16 cellular contexts compared by ENCODE assay signal in genomic region chr17:42894283-42895184, GRCh38. TPM values are rescaled to one million over a fixed set of nuclear protein-coding genes. Genes with fewer than 3 reads are reported as not detected.
A peak's percentile ranks its signal among the peaks of the same experiment; 100 is the strongest.
DNase-seq lines count a peak whose midpoint lies in the region; ATAC-seq and TF ChIP-seq lines count a peak whose summit lies in the region.
"Had no signal": no experiment of that assay in that cellular context is flagged by ENCODE, and none has a peak within 500 bp of the region (broad histone marks: within the 10 kb centered on the region; RNA-seq: fewer than 3 reads in every experiment).

No MANE protein-coding gene starts in this region.

- no TSS peak for BruUV-seq in Calu3 (replicated peaks; lab: Mats Ljungman, UMichigan)

- H3K4me1 Mint-ChIP-seq in Calu3 (ENCODE audit: low read depth, unreplicated experiment): peaks cover 23% of the 10 kb centered on the region
- H3K4me1 Mint-ChIP-seq in CD8-positive, alpha-beta T cell (ENCODE audit: low read depth): no peaks in the 10 kb centered on the region
- H3K4me1 Mint-ChIP-seq: B cell had no signal

- TF ChIP-seq POLR2A in gastrocnemius medialis (IDR thresholded peaks at IDR 0.05): no peak

- no peaks in the 10 kb centered on the region for H3K9me3 ChIP-seq in adipocyte (ENCODE audit: control insufficient read depth, low read length)
- no peaks in the 10 kb centered on the region for H3K9me3 ChIP-seq in gastrocnemius medialis
- no peaks in the 10 kb centered on the region for H3K9me3 ChIP-seq in CD8-positive, alpha-beta T cell (ENCODE audit: low read length)

- H3K36me3 ChIP-seq in adipocyte (ENCODE audit: control insufficient read depth, insufficient read depth, low read length, severe bottlenecking) (no peaks in the 10 kb centered on the region), gastrocnemius medialis (no peaks in the 10 kb centered on the region)
- no peaks in the 10 kb centered on the region for H3K36me3 ChIP-seq in CD8-positive, alpha-beta T cell (ENCODE audit: insufficient read depth, low read length)
- H3K36me3 ChIP-seq: brain microvascular endothelial cell had no signal

- no peaks in the 10 kb centered on the region for H3K9me3 Mint-ChIP-seq in Calu3 (ENCODE audit: low read depth, unreplicated experiment)
- no peaks in the 10 kb centered on the region for H3K9me3 Mint-ChIP-seq in CD8-positive, alpha-beta T cell
- H3K9me3 Mint-ChIP-seq: activated T-helper 2 cell treated with anti-CD3 and anti-CD28 coated beads, Interferon-gamma antibody, Interleukin-2, Interleukin-4, amounts not matched to agents 10 μg/mL and 5 μg/mL and 100 μg/mL, durations not matched to agents 14 hours and 24 hours and 36 hours had no signal

- TF ChIP-seq CTCF in Calu3 (IDR thresholded peaks at IDR 0.05; ENCODE audit: unreplicated experiment) (no peak), gastrocnemius medialis (IDR thresholded peaks at IDR 0.05 in 4 of 5, conservative IDR thresholded peaks at IDR 0.05 in 1 of 5) (no peak)
- no peak for TF ChIP-seq CTCF in CD8-positive, alpha-beta T cell (IDR thresholded peaks at IDR 0.05)

- CTCF ChIA-PET in Calu3 (lab: Charles Lee): interaction anchor here (0.9 to 1.9 kb wide), 4 partner anchors 13 to 47 kb away, joined by 3 to 7 read pairs (median 4); no protein-coding TSS in a partner anchor
- CTCF ChIA-PET in CD8-positive, alpha-beta T cell (lab: Charles Lee): no interaction called here

- peak overlapping the region; percentile 2 for H3K4me3 Mint-ChIP-seq in Calu3 (ENCODE audit: low read depth, unreplicated experiment)
- no peak overlapping the region for H3K4me3 Mint-ChIP-seq in CD8-positive, alpha-beta T cell
- H3K4me3 Mint-ChIP-seq: B cell had no signal

- no peaks in the 10 kb centered on the region for H3K36me3 Mint-ChIP-seq in Calu3 (ENCODE audit: insufficient read depth, unreplicated experiment)
- no peaks in the 10 kb centered on the region for H3K36me3 Mint-ChIP-seq in CD8-positive, alpha-beta T cell

- peak; percentile 97 for ATAC-seq in left colon
- ATAC-seq in gastrocnemius medialis: peak in 1 of 2 donors; percentile 14
- no peak for ATAC-seq in HG02763 (IDR thresholded peaks at IDR 0.05; ENCODE audit: unreplicated experiment)
- ATAC-seq in CD8-positive, alpha-beta T cell: no peak

- DNase-seq in Calu3 (peak; percentile 58), adipocyte (ENCODE audit: low read depth) (no peak), left colon (peak; percentile 55 to 61), gastrocnemius medialis (no peak), NCI-H524 treated with DMSO at 0.1 percent for 48 hours (lab: John Stamatoyannopoulos, UW) (no peak)
- no peak for DNase-seq in activated CD4-positive, alpha-beta T cell treated with anti-CD3 and anti-CD28 coated beads for 1 hour
- DNase-seq in CD8-positive, alpha-beta T cell: no peak
- DNase-seq: activated CD4-positive, alpha-beta T cell treated with anti-CD3 and anti-CD28 coated beads, Interleukin-2, amount 50 U/mL, for 48 hours; midbrain; NCI-H1694; NCI-H510A; RPMI8226 had no signal

- peaks cover 38% of the 10 kb centered on the region for H3K4me1 ChIP-seq in adipocyte (ENCODE audit: control insufficient read depth, insufficient read depth, low read length)
- peaks cover 39% of the 10 kb centered on the region in 2 donors for H3K4me1 ChIP-seq in gastrocnemius medialis
- no peaks in the 10 kb centered on the region for H3K4me1 ChIP-seq in CD8-positive, alpha-beta T cell (ENCODE audit: insufficient read depth, low read length)

- peak overlapping the region; percentile 17 for H3K9ac ChIP-seq in adipocyte (ENCODE audit: low read length)

- H3K27me3 ChIP-seq in adipocyte (replicated peaks; ENCODE audit: control insufficient read depth, insufficient read depth, low read length) (no peaks in the 10 kb centered on the region), gastrocnemius medialis (no peaks in the 10 kb centered on the region)
- no peaks in the 10 kb centered on the region for H3K27me3 ChIP-seq in CD8-positive, alpha-beta T cell (ENCODE audit: insufficient read depth, low read length)
- H3K27me3 ChIP-seq: brain microvascular endothelial cell had no signal

- no peaks in the 10 kb centered on the region for H3K27me3 Mint-ChIP-seq in Calu3 (ENCODE audit: unreplicated experiment)
- peaks cover 17% of the 10 kb centered on the region for H3K27me3 Mint-ChIP-seq in CD8-positive, alpha-beta T cell (ENCODE audit: low read depth)

- H3K27ac ChIP-seq in gastrocnemius medialis: peak overlapping the region; percentile 85 to 90 (median 87)
- H3K27ac ChIP-seq in CD8-positive, alpha-beta T cell (ENCODE audit: low read depth, low read length): no peak overlapping the region
- H3K27ac ChIP-seq: brain microvascular endothelial cell had no signal

- intact Hi-C loops in Calu3 (cut with micrococcal nuclease; ENCODE audit: unreplicated experiment): loop anchor here (5.0 kb wide), 1 partner anchor 37 kb away; no protein-coding TSS in a partner anchor
- intact Hi-C loops in left colon (cut with DNase I, micrococcal nuclease): no loop called here
- intact Hi-C loops in gastrocnemius medialis (cut with DNase I; ENCODE audit: low total_unique reads): no loop called here
- intact Hi-C loops in CD8-positive, alpha-beta T cell (cut with DNase I, micrococcal nuclease): no loop called here

- H3K27ac Mint-ChIP-seq in Calu3 (ENCODE audit: unreplicated experiment): peak overlapping the region; percentile 13
- no peak overlapping the region for H3K27ac Mint-ChIP-seq in CD8-positive, alpha-beta T cell
- H3K27ac Mint-ChIP-seq: activated T-helper 2 cell treated with anti-CD3 and anti-CD28 coated beads, Interferon-gamma antibody, Interleukin-2, Interleukin-4, amounts not matched to agents 10 μg/mL and 5 μg/mL and 100 μg/mL, durations not matched to agents 14 hours and 24 hours and 36 hours; B cell had no signal

- POLR2A ChIA-PET in CD8-positive, alpha-beta T cell (lab: Charles Lee): no interaction called here

- in situ Hi-C loops in gastrocnemius medialis (cut with MboI; ENCODE audit: low sequenced_read_pairs in 4 of 4): no loop called here

- H3K4me3 ChIP-seq in adipocyte (ENCODE audit: low read length): peak overlapping the region; percentile 30
- no peak overlapping the region for H3K4me3 ChIP-seq in gastrocnemius medialis
- no peak overlapping the region for H3K4me3 ChIP-seq in CD8-positive, alpha-beta T cell (ENCODE audit: low read depth, low read length)

RNA-seq across cellular contexts. Expression of gene G6PC1, which starts 6.1 kb away (rescaled TPM):
- total RNA-seq in Calu3 (2022) (not detected in 2 replicates), left colon (under 1 TPM in 1 of 2 donors, not detected in 1; 0.50 TPM), gastrocnemius medialis (under 1 TPM in 2 of 4 donors, not detected in 2; 0.36 to 0.47 TPM)
- total RNA-seq in CD8-positive, alpha-beta T cell: not detected
- total RNA-seq: activated T-helper 2 cell treated with anti-CD3 and anti-CD28 coated beads, Interferon-gamma antibody, Interleukin-2, Interleukin-4, amounts not matched to agents 10 μg/mL and 5 μg/mL and 100 μg/mL, durations not matched to agents 14 hours and 24 hours and 36 hours; B cell had no signal

RNA-seq across cellular contexts. Expression of gene AOC3, which starts 43.5 kb away (rescaled TPM):
- 3.5 and 7.4 TPM in 2 replicates for total RNA-seq in Calu3 (2022)
- total RNA-seq in left colon: 10 to 100 TPM in 1 of 2 donors, 1 to 10 TPM in 1; 5.6 to 27.1 TPM
- 1 to 10 TPM; 2.2 to 7.2 (median 4.2) TPM for total RNA-seq in gastrocnemius medialis
- under 1 TPM; 0.46 to 0.61 TPM for total RNA-seq in CD8-positive, alpha-beta T cell

RNA-seq across cellular contexts. Expression of gene AOC2, which starts 50.2 kb away (rescaled TPM):
- 10.5 and 14.4 TPM in 2 replicates for total RNA-seq in Calu3 (2022)
- under 1 TPM; 0.47 to 0.85 TPM for total RNA-seq in left colon
- 1 to 10 TPM in 2 of 4 donors, under 1 TPM in 2; 0.81 to 1.2 (median 1.0) TPM for total RNA-seq in gastrocnemius medialis
- total RNA-seq in CD8-positive, alpha-beta T cell: 1 to 10 TPM; 2.6 to 2.8 TPM

Comparison
In these comparisons a context has a peak if more than half of its experiments do, and no peak if none do; other contexts are left out.
1. DNase-seq: peak in Calu3 (single experiment) and left colon (2 of 2); none in adipocyte (single experiment), gastrocnemius medialis (0 of 2), activated CD4-positive, alpha-beta T cell treated with anti-CD3 and anti-CD28 coated beads for 1 hour (single experiment), NCI-H524 treated with DMSO at 0.1 percent for 48 hours (single experiment) and CD8-positive, alpha-beta T cell (0 of 7).